ENCODE assay signal across 20 cellular contexts in the genomic region with DNA sequence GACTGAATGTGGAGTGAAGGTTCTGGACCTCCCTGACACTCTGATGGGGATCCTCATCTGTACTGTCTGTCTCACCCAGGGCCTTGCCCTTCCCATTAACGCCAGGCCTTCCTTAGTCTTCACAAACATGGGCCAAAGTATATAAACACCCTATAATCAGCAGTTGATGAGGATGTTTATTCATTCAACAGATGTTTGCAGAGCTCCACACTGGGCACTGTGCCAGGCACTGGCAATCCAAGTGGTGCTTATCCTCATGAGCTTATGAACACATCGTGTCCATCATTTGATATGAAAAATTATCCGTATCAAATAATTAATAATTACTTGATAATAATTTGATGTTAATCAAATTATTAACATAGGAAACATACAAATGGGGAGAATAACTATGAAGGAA.
DNase-seq lines count a peak whose midpoint lies in the region; ATAC-seq and TF ChIP-seq lines count a peak whose summit lies in the region.
"Had no signal": no experiment of that assay in that cellular context is flagged by ENCODE, and none has a peak within 500 bp of the region (broad histone marks: within the 10 kb centered on the region; RNA-seq: fewer than 3 reads in every experiment).

No MANE protein-coding gene starts in this region.

- WGBS in testis, 2 donors = 49 to 56% methylated on average over 3 of the region's 3 CpGs
- 29 to 58% methylated on average over 3 of the region's 3 CpGs for WGBS in upper lobe of left lung, 2 donors

- TF ChIP-seq CTCF in fibroblast of villous mesenchyme (IDR thresholded peaks at IDR 0.05; ENCODE audit: insufficient read depth, low read depth, low read length) (no peak), testis (IDR thresholded peaks at IDR 0.05) (no peak), upper lobe of left lung (IDR thresholded peaks at IDR 0.05) (no peak)

- H3K36me3 ChIP-seq in testis (ENCODE audit: low read depth, missing control alignments) = no peaks in the 10 kb centered on the region
- no peaks in the 10 kb centered on the region for H3K36me3 ChIP-seq in upper lobe of left lung
- H3K36me3 ChIP-seq: brain microvascular endothelial cell, neutrophil, right lobe of liver, SJSA1 had no signal

- no peak for TF ChIP-seq EP300 in upper lobe of left lung (IDR thresholded peaks at IDR 0.05)

- H3K4me3 ChIP-seq in fibroblast of villous mesenchyme (ENCODE audit: low read depth, low read length) (no peak overlapping the region), testis (no peak overlapping the region), upper lobe of left lung (no peak overlapping the region)
- H3K4me3 ChIP-seq: right lobe of liver, SJSA1 had no signal

- DNase-seq in DMS79 treated with DMSO at 0.1 percent for 48 hours (lab: John Stamatoyannopoulos, UW) = peak; percentile 69
- DNase-seq in NCI-H146 (lab: John Stamatoyannopoulos, UW) = peak; percentile 73
- peak; percentile 84 to 96 for DNase-seq in NCI-H524 (lab: John Stamatoyannopoulos, UW)
- DNase-seq in fibroblast of villous mesenchyme (ENCODE audit: low read depth) = peak; percentile 2
- no peak for DNase-seq in testis
- no peak for DNase-seq in upper lobe of left lung
- no peak for DNase-seq in AG08396 (ENCODE audit: low spot score)
- DNase-seq in putamen (ENCODE audit: low spot score) = no peak
- DNase-seq: activated CD4-positive, alpha-beta T cell treated with anti-CD3 and anti-CD28 coated beads for 4 hours; brain microvascular endothelial cell; H9; hippocampal formation; midbrain; right lobe of liver; stimulated activated CD4-positive, alpha-beta T cell treated with anti-CD3 and anti-CD28 coated beads, Interleukin-2, amount 100 ng/mL, for 24 hours; T-helper 9 cell had no signal

- no peaks in the 10 kb centered on the region for H3K27me3 ChIP-seq in testis
- H3K27me3 ChIP-seq in upper lobe of left lung = no peaks in the 10 kb centered on the region
- H3K27me3 ChIP-seq: brain microvascular endothelial cell, neutrophil, right lobe of liver, SJSA1 had no signal

- H3K27ac ChIP-seq in testis (no peak overlapping the region), upper lobe of left lung (no peak overlapping the region)
- H3K27ac ChIP-seq: brain microvascular endothelial cell, C4-2B, neutrophil, right lobe of liver, SJSA1 had no signal

- ATAC-seq in upper lobe of left lung (ENCODE audit: low FRiP score in 2 of 2) = no peak
- ATAC-seq: esophagus mucosa, right lobe of liver had no signal

- no peak for TF ChIP-seq POLR2A in testis (IDR thresholded peaks at IDR 0.05)
- TF ChIP-seq POLR2A in upper lobe of left lung (IDR thresholded peaks at IDR 0.05) = no peak

- H3K4me1 ChIP-seq in testis (no peaks in the 10 kb centered on the region), upper lobe of left lung (no peaks in the 10 kb centered on the region)
- H3K4me1 ChIP-seq: right lobe of liver, SJSA1 had no signal

- H3K9me3 ChIP-seq in testis = no peaks in the 10 kb centered on the region
- H3K9me3 ChIP-seq in upper lobe of left lung = no peaks in the 10 kb centered on the region
- H3K9me3 ChIP-seq: neutrophil, right lobe of liver, SJSA1 had no signal

- intact Hi-C loops in testis (cut with DNase I; ENCODE audit: low total_unique reads) = no loop called here

Comparison
In these comparisons a context has a peak if more than half of its experiments do, and no peak if none do; other contexts are left out.
1. DNase-seq: peak in DMS79 treated with DMSO at 0.1 percent for 48 hours (single experiment), NCI-H146 (single experiment), NCI-H524 (2 of 2) and fibroblast of villous mesenchyme (single experiment); none in testis (single experiment), upper lobe of left lung (0 of 2), AG08396 (single experiment) and putamen (single experiment).